ENCODE assay signal across 23 cellular contexts in genomic region chr1:38686306-38687255, GRCh38.
"Had no signal": no experiment of that assay in that cellular context is flagged by ENCODE, and none has a peak within 500 bp of the region (broad histone marks: within the 10 kb centered on the region; RNA-seq: fewer than 3 reads in every experiment).

No MANE protein-coding gene starts in this region.

- H3K9me3 ChIP-seq: gastrocnemius medialis, heart left ventricle, neutrophil, right lobe of liver, thoracic aorta, tibial nerve, upper lobe of left lung had no signal

- H3K27me3 ChIP-seq: right lobe of liver, upper lobe of left lung had no signal

- H3K36me3 ChIP-seq: gastrocnemius medialis, heart left ventricle, neutrophil, pancreas, right lobe of liver, thoracic aorta, tibial nerve, upper lobe of left lung had no signal

- H3K4me1 ChIP-seq: gastrocnemius medialis, heart left ventricle, pancreas, right lobe of liver, tibial nerve, upper lobe of left lung had no signal

- H3K27ac ChIP-seq: gastrocnemius medialis, heart left ventricle, hepatocyte, neutrophil, pancreas, right lobe of liver, thoracic aorta, tibial nerve, upper lobe of left lung had no signal

- H3K27ac Mint-ChIP-seq: effector memory CD8-positive, alpha-beta T cell; memory B cell; natural killer cell; stimulated activated naive B cell treated with anti-CD40 and anti-IgM and Interleukin-4, amounts not matched to agents 10 μg/mL and 1 μg/mL and 100 μg/mL, for 72 hours; stimulated activated naive CD8-positive, alpha-beta T cell treated with anti-CD3 and anti-CD28 coated beads, Interleukin-15, Interleukin-2, amounts not matched to agents 100 ng/mL and 50 ng/mL, for 24 hours had no signal

- FAIRE-seq: kidney, pancreas, small intestine, urothelium cell line had no signal

- H3K36me3 Mint-ChIP-seq: memory B cell; natural killer cell; stimulated activated naive B cell treated with anti-CD40 and anti-IgM and Interleukin-4, amounts not matched to agents 10 μg/mL and 1 μg/mL and 100 μg/mL, for 72 hours had no signal

- H3K4me3 ChIP-seq: gastrocnemius medialis, heart left ventricle, hepatocyte, lung, pancreas, right lobe of liver, thoracic aorta, tibial nerve, upper lobe of left lung had no signal

- H3K4me1 Mint-ChIP-seq: memory B cell; natural killer cell; neural crest cell; stimulated activated naive B cell treated with anti-CD40 and anti-IgM and Interleukin-4, amounts not matched to agents 10 μg/mL and 1 μg/mL and 100 μg/mL, for 72 hours had no signal

- DNase-seq: cortex of kidney; effector memory CD8-positive, alpha-beta T cell; foreskin fibroblast; gastrocnemius medialis; heart left ventricle; kidney; natural killer cell; pancreas; right lobe of liver; small intestine; stimulated activated CD4-positive, alpha-beta T cell treated with anti-CD3 and anti-CD28 coated beads, Interleukin-15, amount 100 ng/mL, for 24 hours; stimulated activated CD4-positive, alpha-beta T cell treated with anti-CD3 and anti-CD28 coated beads, Interleukin-2, amount 100 ng/mL, for 48 hours; stimulated activated naive B cell treated with anti-CD40 and anti-IgM and Interleukin-4, amounts not matched to agents 10 μg/mL and 1 μg/mL and 100 μg/mL, for 72 hours; upper lobe of left lung had no signal

- H3K4me3 Mint-ChIP-seq: effector memory CD8-positive, alpha-beta T cell; memory B cell; natural killer cell; neural crest cell; stimulated activated naive B cell treated with anti-CD40 and anti-IgM and Interleukin-4, amounts not matched to agents 10 μg/mL and 1 μg/mL and 100 μg/mL, for 72 hours; stimulated activated naive CD8-positive, alpha-beta T cell treated with anti-CD3 and anti-CD28 coated beads, Interleukin-15, Interleukin-2, amounts not matched to agents 100 ng/mL and 50 ng/mL, for 24 hours had no signal

- H3K9me3 Mint-ChIP-seq: effector memory CD8-positive, alpha-beta T cell; natural killer cell; stimulated activated naive CD8-positive, alpha-beta T cell treated with anti-CD3 and anti-CD28 coated beads, Interleukin-15, Interleukin-2, amounts not matched to agents 100 ng/mL and 50 ng/mL, for 24 hours had no signal
